In genomic region chr3:42804831-42805821, GRCh38 we compare ENCODE assay signal across 9 cellular contexts. TPM values are rescaled to one million over a fixed set of nuclear protein-coding genes. Genes with fewer than 3 reads are reported as not detected.
DNase-seq lines count a peak whose midpoint lies in the region; ATAC-seq and TF ChIP-seq lines count a peak whose summit lies in the region.
"Had no signal": no experiment of that assay in that cellular context is flagged by ENCODE, and none has a peak within 500 bp of the region (broad histone marks: within the 10 kb centered on the region; RNA-seq: fewer than 3 reads in every experiment).

No MANE protein-coding gene starts in this region.

- POLR2A ChIA-PET in naive thymus-derived CD8-positive, alpha-beta T cell (lab: Charles Lee) = interaction anchor here (1.5 kb wide), 1 partner anchor 76 kb away, joined by 3 read pairs; no protein-coding TSS in a partner anchor

- TF ChIP-seq POLR2A in esophagus squamous epithelium (IDR thresholded peaks at IDR 0.05) = no peak

- H3K27me3 ChIP-seq in SJCRH30 (no peaks in the 10 kb centered on the region), esophagus squamous epithelium (no peaks in the 10 kb centered on the region)

- ATAC-seq in GM21526 (IDR thresholded peaks at IDR 0.05; ENCODE audit: low FRiP score, unreplicated experiment) (peak; percentile 31), HG03469 (IDR thresholded peaks at IDR 0.05; ENCODE audit: unreplicated experiment) (no peak)
- ATAC-seq in naive thymus-derived CD8-positive, alpha-beta T cell = peak in 1 of 2 donors; percentile 2

- H3K4me3 ChIP-seq in SJCRH30 (peak overlapping the region; percentile 78), esophagus squamous epithelium (peak overlapping the region; percentile 79 to 96 (median 85))

- H3K4me3 Mint-ChIP-seq in naive thymus-derived CD8-positive, alpha-beta T cell = peak overlapping the region; percentile 90 to 98 (median 97)

- H3K27ac ChIP-seq in C4-2B (peak overlapping the region; percentile 91), SJCRH30 (no peak overlapping the region), esophagus squamous epithelium (peak overlapping the region; percentile 97 to 100 (median 98))

- H3K9me3 ChIP-seq in SJCRH30 (replicated peaks) (no peaks in the 10 kb centered on the region), esophagus squamous epithelium (no peaks in the 10 kb centered on the region)

- no peaks in the 10 kb centered on the region for H3K36me3 Mint-ChIP-seq in naive thymus-derived CD8-positive, alpha-beta T cell

- no peaks in the 10 kb centered on the region for H3K9me3 Mint-ChIP-seq in naive thymus-derived CD8-positive, alpha-beta T cell

- TF ChIP-seq CTCF in C4-2B (conservative IDR thresholded peaks at IDR 0.05) (no peak), esophagus squamous epithelium (IDR thresholded peaks at IDR 0.05) (no peak)

- H3K27ac Mint-ChIP-seq in naive thymus-derived CD8-positive, alpha-beta T cell = peak overlapping the region; percentile 25 to 98 (median 96)

- intact Hi-C loops in esophagus squamous epithelium (cut with DNase I) = no loop called here

- DNase-seq in SJCRH30 (no peak), esophagus squamous epithelium (lab: John Stamatoyannopoulos, UW) (no peak), NCI-H82 (lab: John Stamatoyannopoulos, UW) (no peak), OCI-M2 (lab: John Stamatoyannopoulos, UW; ENCODE audit: unreplicated experiment) (no peak)
- DNase-seq in naive thymus-derived CD8-positive, alpha-beta T cell = peak in 2 of 10 donors; percentile 6 to 8

- WGBS in esophagus squamous epithelium, 2 donors = 31 to 34% methylated on average over 20 to 30 of the region's 36 CpGs

- no peaks in the 10 kb centered on the region for H3K36me3 ChIP-seq in SJCRH30
- H3K36me3 ChIP-seq in esophagus squamous epithelium = no peaks in the 10 kb centered on the region

- H3K4me1 ChIP-seq in SJCRH30 = no peaks in the 10 kb centered on the region
- peaks cover 0 to 43% (median 26%) of the 10 kb centered on the region in 3 donors for H3K4me1 ChIP-seq in esophagus squamous epithelium

- H3K27me3 Mint-ChIP-seq in naive thymus-derived CD8-positive, alpha-beta T cell = peaks cover 0 to 10% (median 4%) of the 10 kb centered on the region in 5 donors

- H3K4me1 Mint-ChIP-seq in naive thymus-derived CD8-positive, alpha-beta T cell = peaks cover 17 to 51% (median 43%) of the 10 kb centered on the region in 4 donors

RNA-seq across cellular contexts. Expression of gene HIGD1A, which starts 0.8 kb away (rescaled TPM):
- 155 and 171 TPM in 2 replicates for total RNA-seq in SJCRH30 (2014; rRNA removed; shearing (Covaris generic))
- 100 to 1,000 TPM in 3 of 4 donors, 10 to 100 TPM in 1; 52.3 to 239 (median 212) TPM for total RNA-seq in esophagus squamous epithelium
- 10 to 100 TPM; 23.0 to 26.5 TPM for total RNA-seq in naive thymus-derived CD8-positive, alpha-beta T cell
- 10 to 100 TPM; 70.8 to 88.3 (median 80.7) TPM for polyA plus RNA-seq in naive thymus-derived CD8-positive, alpha-beta T cell

RNA-seq across cellular contexts. Expression of gene ACKR2, which starts 4.1 kb away (rescaled TPM):
- total RNA-seq in SJCRH30 (2014; rRNA removed; shearing (Covaris generic)) = not detected in 2 replicates
- total RNA-seq in esophagus squamous epithelium = 1 to 10 TPM; 2.7 to 6.5 (median 3.1) TPM
- total RNA-seq in naive thymus-derived CD8-positive, alpha-beta T cell = under 1 TPM; 0.39 to 0.85 TPM
- polyA plus RNA-seq in naive thymus-derived CD8-positive, alpha-beta T cell = under 1 TPM in 2 of 3 donors, not detected in 1; 0.22 to 0.51 TPM
- total RNA-seq: NCI-H460 had no signal

RNA-seq across cellular contexts. Expression of gene CCDC13, which starts 32.1 kb away (rescaled TPM):
- total RNA-seq in SJCRH30 (2014; rRNA removed; shearing (Covaris generic)) = 0.33 and 0.34 TPM in 2 replicates
- 1 to 10 TPM in 1 of 4 donors, under 1 TPM in 1, not detected in 2; 0.62 to 1.3 TPM for total RNA-seq in esophagus squamous epithelium
- under 1 TPM; 0.73 to 0.88 TPM for total RNA-seq in naive thymus-derived CD8-positive, alpha-beta T cell
- not detected for polyA plus RNA-seq in naive thymus-derived CD8-positive, alpha-beta T cell
